20 cellular contexts compared by ENCODE assay signal in genomic region chr14:104602933-104603325, GRCh38. TPM values are rescaled to one million over a fixed set of nuclear protein-coding genes. Genes with fewer than 3 reads are reported as not detected.
DNase-seq lines count a peak whose midpoint lies in the region; ATAC-seq and TF ChIP-seq lines count a peak whose summit lies in the region.
"Had no signal": no experiment of that assay in that cellular context is flagged by ENCODE, and none has a peak within 500 bp of the region (broad histone marks: within the 10 kb centered on the region; RNA-seq: fewer than 3 reads in every experiment).

No MANE protein-coding gene starts in this region.

- intact Hi-C loops in MCF 10A (cut with micrococcal nuclease), result no loop called here

- no TSS peak for BruUV-seq in MCF 10A (replicated peaks; lab: Mats Ljungman, UMichigan)

- ATAC-seq in GM19351 (IDR thresholded peaks at IDR 0.05; ENCODE audit: unreplicated experiment), result no peak
- ATAC-seq: HCT116 had no signal

- no peak overlapping the region for H3K4me3 ChIP-seq in WERI-Rb-1 (ENCODE audit: low read depth, low read length)
- H3K4me3 ChIP-seq in endocrine pancreas (ENCODE audit: control insufficient read depth, insufficient read depth, low read length), result no peak overlapping the region
- no peak overlapping the region for H3K4me3 ChIP-seq in suprapubic skin
- H3K4me3 ChIP-seq: BLaER1, GM23338 had no signal

- no peaks in the 10 kb centered on the region for H3K9me3 Mint-ChIP-seq in MCF 10A (ENCODE audit: unreplicated experiment)
- H3K9me3 Mint-ChIP-seq: GM23338 had no signal

- H3K27ac ChIP-seq in WERI-Rb-1 (peak overlapping the region; percentile 24; the same call in 1 of the 2 replicates), suprapubic skin (no peak overlapping the region)
- H3K27ac ChIP-seq: BLaER1 had no signal

- no peaks in the 10 kb centered on the region for H3K36me3 Mint-ChIP-seq in MCF 10A (ENCODE audit: insufficient read depth, unreplicated experiment)
- H3K36me3 Mint-ChIP-seq: CD4-positive, alpha-beta memory T cell had no signal

- peak overlapping the region; percentile 19 for H3K9ac ChIP-seq in endocrine pancreas (ENCODE audit: control insufficient read depth, insufficient read depth, low read length)
- H3K9ac ChIP-seq: BLaER1 had no signal

- no peak overlapping the region for H3K4me3 Mint-ChIP-seq in MCF 10A (ENCODE audit: unreplicated experiment)
- H3K4me3 Mint-ChIP-seq: CD4-positive, alpha-beta memory T cell had no signal

- H3K27ac Mint-ChIP-seq in MCF 10A (ENCODE audit: low read depth, unreplicated experiment), result no peak overlapping the region
- H3K27ac Mint-ChIP-seq: CD4-positive, alpha-beta memory T cell; GM23338 had no signal

- H3K4me1 ChIP-seq in endocrine pancreas (ENCODE audit: control insufficient read depth, insufficient read depth, low read length) (no peaks in the 10 kb centered on the region), suprapubic skin (peaks cover 5% of the 10 kb centered on the region)
- H3K4me1 ChIP-seq: Caco-2 had no signal

- peak; percentile 12 for DNase-seq in activated effector memory CD4-positive, alpha-beta T cell treated with anti-CD3 and anti-CD28 coated beads, Interleukin-2, amount 50 U/mL, for 16 hours
- DNase-seq in activated effector memory CD4-positive, alpha-beta T cell treated with Interleukin-2 at 50 U/mL for 16 hours, result no peak
- DNase-seq in WERI-Rb-1 (no peak), suprapubic skin (ENCODE audit: low spot score in 2 of 2) (peak; percentile 28 to 67), superior temporal gyrus (ENCODE audit: extremely low spot score) (no peak), MCF 10A (ENCODE audit: unreplicated experiment) (no peak)
- DNase-seq: Caco-2; CD4-positive, alpha-beta memory T cell; DMS 273 treated with DMSO at 0.1 percent for 48 hours; KG1; NCI-H1105; NCI-H2171; NCI-H524 treated with DMSO at 0.1 percent for 48 hours; NCI-H82 had no signal

- H3K36me3 ChIP-seq in WERI-Rb-1, result peaks cover 28% of the 10 kb centered on the region
- no peaks in the 10 kb centered on the region for H3K36me3 ChIP-seq in endocrine pancreas (ENCODE audit: control insufficient read depth, insufficient read depth, low read length)
- H3K36me3 ChIP-seq in suprapubic skin, result no peaks in the 10 kb centered on the region
- H3K36me3 ChIP-seq: BLaER1 had no signal

- TF ChIP-seq CTCF in WERI-Rb-1 (IDR thresholded peaks at IDR 0.05; ENCODE audit: low read depth, low read length), result no peak
- no peak for TF ChIP-seq CTCF in suprapubic skin (IDR thresholded peaks at IDR 0.05)
- TF ChIP-seq CTCF in MCF 10A (IDR thresholded peaks at IDR 0.05; ENCODE audit: unreplicated experiment), result no peak

- H3K9me3 ChIP-seq in WERI-Rb-1 (ENCODE audit: severe bottlenecking) (no peaks in the 10 kb centered on the region), endocrine pancreas (ENCODE audit: control insufficient read depth, low read length) (no peaks in the 10 kb centered on the region), suprapubic skin (no peaks in the 10 kb centered on the region)
- H3K9me3 ChIP-seq: Caco-2 had no signal

- peaks cover 79% of the 10 kb centered on the region for H3K27me3 Mint-ChIP-seq in MCF 10A (ENCODE audit: insufficient read depth, unreplicated experiment)

- CTCF ChIA-PET in MCF 10A (lab: Yijun Ruan, JAX), result no interaction called here

- WGBS in suprapubic skin, result 100% methylated on average over 2 of the region's 7 CpGs

- H3K27me3 ChIP-seq in WERI-Rb-1 (ENCODE audit: insufficient read depth, low read depth, severe bottlenecking) (no peaks in the 10 kb centered on the region), endocrine pancreas (ENCODE audit: control insufficient read depth, insufficient read depth, low read length) (no peaks in the 10 kb centered on the region), suprapubic skin (peaks cover 92% of the 10 kb centered on the region)

- H3K4me1 Mint-ChIP-seq in MCF 10A (ENCODE audit: insufficient read depth, unreplicated experiment), result peaks cover 5% of the 10 kb centered on the region

- POLR2A ChIA-PET in MCF 10A (lab: Yijun Ruan, JAX), result no interaction called here

- no peak for TF ChIP-seq POLR2A in suprapubic skin (IDR thresholded peaks at IDR 0.05)

- no peak for TF ChIP-seq EP300 in suprapubic skin (IDR thresholded peaks at IDR 0.05)

RNA-seq across cellular contexts. Expression of gene TMEM179, which starts 1.6 kb away (rescaled TPM):
- not detected for total RNA-seq in suprapubic skin
- total RNA-seq in MCF 10A (2022), result not detected in 2 replicates
- total RNA-seq: Caco-2; CD4-positive, alpha-beta memory T cell; G401 had no signal

RNA-seq across cellular contexts. Expression of gene C14orf180, which starts 23.4 kb away (rescaled TPM):
- total RNA-seq in suprapubic skin (1 to 10 TPM in 1 of 4 donors, under 1 TPM in 1, not detected in 2; 0.30 to 3.9 TPM), MCF 10A (2022) (not detected in 2 replicates)
- total RNA-seq: Caco-2; CD4-positive, alpha-beta memory T cell; G401; GM23338 had no signal

Comparison
In these comparisons a context has a peak if more than half of its experiments do, and no peak if none do; other contexts are left out.
1. DNase-seq: peak in activated effector memory CD4-positive, alpha-beta T cell treated with anti-CD3 and anti-CD28 coated beads, Interleukin-2, amount 50 U/mL, for 16 hours (single experiment) and suprapubic skin (2 of 2); none in activated effector memory CD4-positive, alpha-beta T cell treated with Interleukin-2 at 50 U/mL for 16 hours (single experiment), WERI-Rb-1 (single experiment), superior temporal gyrus (single experiment) and MCF 10A (single experiment).